1 cellular context compared by ENCODE assay signal in the genomic region with DNA sequence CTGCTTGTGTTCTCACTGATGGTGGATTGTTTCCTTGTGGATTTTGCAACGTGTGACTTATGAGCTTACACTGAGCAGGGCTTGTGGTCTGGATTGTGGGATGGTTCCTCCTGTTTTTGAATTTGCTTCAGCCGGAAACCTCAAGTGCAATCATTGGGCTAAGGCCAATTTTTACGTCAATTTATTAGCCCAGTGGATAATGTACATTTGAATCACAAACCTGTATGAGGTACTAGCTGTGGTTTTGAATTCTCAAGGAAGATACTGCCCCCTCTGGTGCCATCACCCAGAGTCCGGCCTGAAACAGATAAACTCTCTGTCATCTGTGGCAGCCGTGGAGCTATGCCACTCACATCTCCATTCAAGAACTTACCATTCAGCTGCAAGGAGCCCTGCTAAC.
TF ChIP-seq lines count a peak whose summit lies in the region.

No MANE protein-coding gene starts in this region.

TF ChIP-seq in WTC11, 78 proteins besides CTCF, POLR2A, EP300 and RAD21 (continued from another document):
- TF ChIP-seq, protein P1, sequence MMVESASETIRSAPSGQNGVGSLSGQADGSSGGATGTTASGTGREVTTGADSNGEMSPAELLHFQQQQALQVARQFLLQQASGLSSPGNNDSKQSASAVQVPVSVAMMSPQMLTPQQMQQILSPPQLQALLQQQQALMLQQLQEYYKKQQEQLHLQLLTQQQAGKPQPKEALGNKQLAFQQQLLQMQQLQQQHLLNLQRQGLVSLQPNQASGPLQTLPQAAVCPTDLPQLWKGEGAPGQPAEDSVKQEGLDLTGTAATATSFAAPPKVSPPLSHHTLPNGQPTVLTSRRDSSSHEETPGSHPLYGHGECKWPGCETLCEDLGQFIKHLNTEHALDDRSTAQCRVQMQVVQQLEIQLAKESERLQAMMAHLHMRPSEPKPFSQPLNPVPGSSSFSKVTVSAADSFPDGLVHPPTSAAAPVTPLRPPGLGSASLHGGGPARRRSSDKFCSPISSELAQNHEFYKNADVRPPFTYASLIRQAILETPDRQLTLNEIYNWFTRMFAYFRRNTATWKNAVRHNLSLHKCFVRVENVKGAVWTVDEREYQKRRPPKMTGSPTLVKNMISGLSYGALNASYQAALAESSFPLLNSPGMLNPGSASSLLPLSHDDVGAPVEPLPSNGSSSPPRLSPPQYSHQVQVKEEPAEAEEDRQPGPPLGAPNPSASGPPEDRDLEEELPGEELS (CRISPR knock-in tag; IDR thresholded peaks at IDR 0.05): no peak
- TF ChIP-seq GRHL2 (CRISPR knock-in tag; IDR thresholded peaks at IDR 0.05; ENCODE audit: insufficient replicate concordance, severe bottlenecking) (no peak), ZNF219 (CRISPR knock-in tag; IDR thresholded peaks at IDR 0.05; ENCODE audit: borderline replicate concordance) (no peak)
- TF ChIP-seq, protein P2, sequence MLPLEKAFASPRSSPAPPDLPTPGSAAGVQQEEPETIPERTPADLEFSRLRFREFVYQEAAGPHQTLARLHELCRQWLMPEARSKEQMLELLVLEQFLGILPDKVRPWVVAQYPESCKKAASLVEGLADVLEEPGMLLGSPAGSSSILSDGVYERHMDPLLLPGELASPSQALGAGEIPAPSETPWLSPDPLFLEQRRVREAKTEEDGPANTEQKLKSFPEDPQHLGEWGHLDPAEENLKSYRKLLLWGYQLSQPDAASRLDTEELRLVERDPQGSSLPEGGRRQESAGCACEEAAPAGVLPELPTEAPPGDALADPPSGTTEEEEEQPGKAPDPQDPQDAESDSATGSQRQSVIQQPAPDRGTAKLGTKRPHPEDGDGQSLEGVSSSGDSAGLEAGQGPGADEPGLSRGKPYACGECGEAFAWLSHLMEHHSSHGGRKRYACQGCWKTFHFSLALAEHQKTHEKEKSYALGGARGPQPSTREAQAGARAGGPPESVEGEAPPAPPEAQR (CRISPR knock-in tag; IDR thresholded peaks at IDR 0.05): no peak
- TF ChIP-seq, protein P3, sequence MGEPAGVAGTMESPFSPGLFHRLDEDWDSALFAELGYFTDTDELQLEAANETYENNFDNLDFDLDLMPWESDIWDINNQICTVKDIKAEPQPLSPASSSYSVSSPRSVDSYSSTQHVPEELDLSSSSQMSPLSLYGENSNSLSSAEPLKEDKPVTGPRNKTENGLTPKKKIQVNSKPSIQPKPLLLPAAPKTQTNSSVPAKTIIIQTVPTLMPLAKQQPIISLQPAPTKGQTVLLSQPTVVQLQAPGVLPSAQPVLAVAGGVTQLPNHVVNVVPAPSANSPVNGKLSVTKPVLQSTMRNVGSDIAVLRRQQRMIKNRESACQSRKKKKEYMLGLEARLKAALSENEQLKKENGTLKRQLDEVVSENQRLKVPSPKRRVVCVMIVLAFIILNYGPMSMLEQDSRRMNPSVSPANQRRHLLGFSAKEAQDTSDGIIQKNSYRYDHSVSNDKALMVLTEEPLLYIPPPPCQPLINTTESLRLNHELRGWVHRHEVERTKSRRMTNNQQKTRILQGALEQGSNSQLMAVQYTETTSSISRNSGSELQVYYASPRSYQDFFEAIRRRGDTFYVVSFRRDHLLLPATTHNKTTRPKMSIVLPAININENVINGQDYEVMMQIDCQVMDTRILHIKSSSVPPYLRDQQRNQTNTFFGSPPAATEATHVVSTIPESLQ (CRISPR knock-in tag; IDR thresholded peaks at IDR 0.05): no peak
